18 cellular contexts compared by ENCODE assay signal in the genomic region with DNA sequence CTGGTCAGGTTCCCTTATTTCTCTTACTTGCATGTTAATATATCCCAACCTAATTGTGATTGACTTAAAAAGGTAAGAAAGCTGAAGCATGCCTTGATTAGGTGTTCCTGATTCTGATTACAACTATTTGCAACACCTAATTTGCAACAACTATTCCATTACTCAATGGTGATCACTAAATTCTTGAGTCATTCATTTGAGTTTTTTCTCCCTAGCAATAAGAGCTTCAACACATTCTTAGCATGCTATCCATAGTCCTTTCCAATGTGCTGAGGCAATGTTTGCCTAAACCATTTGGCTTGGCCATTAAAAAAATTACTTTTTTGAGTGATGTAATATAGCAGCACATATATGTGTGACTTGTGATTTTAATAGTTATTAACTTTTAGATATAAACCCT.
DNase-seq lines count a peak whose midpoint lies in the region; ATAC-seq and TF ChIP-seq lines count a peak whose summit lies in the region.
"Had no signal": no experiment of that assay in that cellular context is flagged by ENCODE, and none has a peak within 500 bp of the region (broad histone marks: within the 10 kb centered on the region; RNA-seq: fewer than 3 reads in every experiment).

No MANE protein-coding gene starts in this region.

- H3K4ac ChIP-seq in trophoblast cell (ENCODE audit: low read depth, low read length) = no peak overlapping the region

- H3K9me3 ChIP-seq in trophoblast cell (ENCODE audit: insufficient read depth, low read depth, low read length) (no peaks in the 10 kb centered on the region), left ventricle myocardium inferior (replicated peaks) (no peaks in the 10 kb centered on the region)
- H3K9me3 ChIP-seq: A549; BLaER1 treated with 17β-estradiol and CSF1 and Interleukin-3, amounts not matched to agents 10 nM and 100 nM; Caco-2 had no signal

- H3K27me3 ChIP-seq in GM23338 (ENCODE audit: insufficient read depth) = no peaks in the 10 kb centered on the region
- no peaks in the 10 kb centered on the region for H3K27me3 ChIP-seq in trophoblast cell (ENCODE audit: insufficient read depth, low read length)
- H3K27me3 ChIP-seq in left ventricle myocardium inferior (ENCODE audit: low read depth) = no peaks in the 10 kb centered on the region
- H3K27me3 ChIP-seq: BLaER1 treated with 17β-estradiol and CSF1 and Interleukin-3, amounts not matched to agents 10 nM and 100 nM had no signal

- H2BK120ac ChIP-seq in trophoblast cell (ENCODE audit: insufficient read depth, low read length, poor library complexity) = no peak overlapping the region

- no peak overlapping the region for H3K18ac ChIP-seq in trophoblast cell (ENCODE audit: low read length)

- H2AK5ac ChIP-seq in trophoblast cell (ENCODE audit: low read length) = no peak overlapping the region

- no peaks in the 10 kb centered on the region for H3K9me3 Mint-ChIP-seq in GM23338
- H3K9me3 Mint-ChIP-seq: CD4-positive, alpha-beta T cell had no signal

- no peak overlapping the region for H2BK5ac ChIP-seq in trophoblast cell (ENCODE audit: low read depth, low read length, poor library complexity)

- H3K79me1 ChIP-seq in trophoblast cell (ENCODE audit: low read length) = no peaks in the 10 kb centered on the region

- H3F3A ChIP-seq in GM23338 (replicated peaks; ENCODE audit: low read depth) = no peaks in the 10 kb centered on the region

- H3K27ac Mint-ChIP-seq in GM23338 = no peak overlapping the region
- H3K27ac Mint-ChIP-seq: B cell; CD4-positive, alpha-beta T cell; CD8-positive, alpha-beta T cell had no signal

- intact Hi-C loops in left ventricle myocardium inferior (cut with micrococcal nuclease) = no loop called here

- peaks cover 6% of the 10 kb centered on the region; the same call in 1 of the 3 replicates for H3K4me1 Mint-ChIP-seq in GM23338
- H3K4me1 Mint-ChIP-seq: B cell had no signal

- TF ChIP-seq CTCF in GM23338 (conservative IDR thresholded peaks at IDR 0.05; ENCODE audit: low read depth in 2 of 2) (no peak), epithelial cell of esophagus (IDR thresholded peaks at IDR 0.05; ENCODE audit: insufficient read depth, low read depth, low read length, missing control alignments) (no peak), left ventricle myocardium inferior (IDR thresholded peaks at IDR 0.05; ENCODE audit: borderline replicate concordance) (no peak)

- no peaks in the 10 kb centered on the region for H3K36me3 Mint-ChIP-seq in GM23338 (ENCODE audit: low read depth)
- H3K36me3 Mint-ChIP-seq: CD8-positive, alpha-beta T cell had no signal

- H3K4me3 Mint-ChIP-seq in GM23338 = no peak overlapping the region
- H3K4me3 Mint-ChIP-seq: B cell; CD4-positive, alpha-beta T cell; CD8-positive, alpha-beta T cell had no signal

- ATAC-seq in GM23338 = no peak
- ATAC-seq: A549; CD8-positive, alpha-beta T cell had no signal

- H4K20me1 ChIP-seq in GM23338 (replicated peaks; ENCODE audit: insufficient read depth) = no peaks in the 10 kb centered on the region
- H4K20me1 ChIP-seq: BLaER1 treated with 17β-estradiol and CSF1 and Interleukin-3, amounts not matched to agents 10 nM and 100 nM had no signal

- no peak overlapping the region for H4K8ac ChIP-seq in trophoblast cell (ENCODE audit: low read depth, low read length)

- H3K27me3 Mint-ChIP-seq in GM23338 (ENCODE audit: insufficient read depth, low read depth, poor library complexity) = peaks cover 2% of the 10 kb centered on the region
- H3K27me3 Mint-ChIP-seq: B cell; CD4-positive, alpha-beta T cell had no signal

- no peaks in the 10 kb centered on the region for H3K36me3 ChIP-seq in GM23338 (ENCODE audit: insufficient read depth)
- H3K36me3 ChIP-seq in trophoblast cell (ENCODE audit: control insufficient read depth in 1 of 2, insufficient read depth in 2 of 2, low read length in 2 of 2) = no peaks in the 10 kb centered on the region
- H3K36me3 ChIP-seq in left ventricle myocardium inferior = no peaks in the 10 kb centered on the region
- H3K36me3 ChIP-seq: BLaER1 treated with 17β-estradiol and CSF1 and Interleukin-3, amounts not matched to agents 10 nM and 100 nM had no signal

- H2AFZ ChIP-seq in GM23338 = no peak overlapping the region
- H2AFZ ChIP-seq in trophoblast cell (ENCODE audit: insufficient read depth, low read length, poor library complexity) = no peak overlapping the region

- H3K4me3 ChIP-seq in GM23338 = no peak overlapping the region
- H3K4me3 ChIP-seq in epithelial cell of esophagus (ENCODE audit: low read length) = no peak overlapping the region
- no peak overlapping the region for H3K4me3 ChIP-seq in trophoblast cell (ENCODE audit: low read depth, low read length)
- H3K4me3 ChIP-seq in left ventricle myocardium inferior = no peak overlapping the region
- H3K4me3 ChIP-seq: A549; BLaER1 treated with 17β-estradiol and CSF1 and Interleukin-3, amounts not matched to agents 10 nM and 100 nM had no signal

- H3K4me1 ChIP-seq in GM23338 (ENCODE audit: insufficient read depth) = no peaks in the 10 kb centered on the region
- H3K4me1 ChIP-seq in trophoblast cell (ENCODE audit: control insufficient read depth in 1 of 2, insufficient read depth in 2 of 2, low read length in 2 of 2) = no peaks in the 10 kb centered on the region
- no peaks in the 10 kb centered on the region for H3K4me1 ChIP-seq in left ventricle myocardium inferior
- H3K4me1 ChIP-seq: A549; BLaER1 treated with 17β-estradiol and CSF1 and Interleukin-3, amounts not matched to agents 10 nM and 100 nM; Caco-2 had no signal

- no peak overlapping the region for H3K23ac ChIP-seq in trophoblast cell (ENCODE audit: low read length)

- no peaks in the 10 kb centered on the region for H3K9me2 ChIP-seq in GM23338 (ENCODE audit: insufficient read depth)

- no peak overlapping the region for H3K4me2 ChIP-seq in GM23338
- no peak overlapping the region for H3K4me2 ChIP-seq in trophoblast cell (ENCODE audit: low read length)
- H3K4me2 ChIP-seq: A549; BLaER1 treated with 17β-estradiol and CSF1 and Interleukin-3, amounts not matched to agents 10 nM and 100 nM had no signal

- H4K91ac ChIP-seq in trophoblast cell (ENCODE audit: low read depth, low read length) = no peak overlapping the region

- H3K27ac ChIP-seq in GM23338 (ENCODE audit: low read depth) = no peak overlapping the region
- no peak overlapping the region for H3K27ac ChIP-seq in trophoblast cell (ENCODE audit: low read depth, low read length)
- no peak overlapping the region for H3K27ac ChIP-seq in left ventricle myocardium inferior (replicated peaks)
- H3K27ac ChIP-seq: 22Rv1; A549; BLaER1 treated with 17β-estradiol and CSF1 and Interleukin-3, amounts not matched to agents 10 nM and 100 nM; C4-2B had no signal

- H2BK12ac ChIP-seq in trophoblast cell (ENCODE audit: low read length) = no peak overlapping the region

- DNase-seq in GM23338 (ENCODE audit: low spot score) (peak; percentile 11), epithelial cell of esophagus (ENCODE audit: low read depth) (peak; percentile 27), trophoblast cell (peak; percentile 2 to 50), hypothalamus (lab: John Stamatoyannopoulos, UW) (no peak), left ventricle myocardium inferior (no peak)
- DNase-seq in stimulated activated naive CD4-positive, alpha-beta T cell (lab: John Stamatoyannopoulos, UW) = no peak
- DNase-seq: AML-193; Caco-2; Calu3; CD4-positive, alpha-beta T cell; CD8-positive, alpha-beta T cell; DMS79 treated with DMSO at 0.1 percent for 48 hours; GF-D8 had no signal

- H3K79me2 ChIP-seq in GM23338 (replicated peaks; ENCODE audit: insufficient read depth) = no peaks in the 10 kb centered on the region
- H3K79me2 ChIP-seq in trophoblast cell (ENCODE audit: control insufficient read depth, insufficient read depth, low read length, poor library complexity) = no peaks in the 10 kb centered on the region

- no peak overlapping the region for H3K9ac ChIP-seq in trophoblast cell (ENCODE audit: low read length)
- H3K9ac ChIP-seq: BLaER1 treated with 17β-estradiol and CSF1 and Interleukin-3, amounts not matched to agents 10 nM and 100 nM had no signal

- H3K14ac ChIP-seq in trophoblast cell (ENCODE audit: low read length) = no peak overlapping the region

- no peak overlapping the region for H4K12ac ChIP-seq in trophoblast cell (ENCODE audit: low read depth, low read length)

TF ChIP-seq in GM23338, 12 proteins besides CTCF, POLR2A, EP300 and RAD21 (continues in another document):
- TF ChIP-seq ZNF114 (CRISPR knock-in tag; IDR thresholded peaks at IDR 0.05) (no peak), EZH2phosphoT487 (IDR thresholded peaks at IDR 0.05; ENCODE audit: unreplicated experiment) (no peak), CREB1 (CRISPR knock-in tag; IDR thresholded peaks at IDR 0.05; ENCODE audit: low read depth) (no peak), STAT1 (IDR thresholded peaks at IDR 0.05; ENCODE audit: unreplicated experiment) (no peak), NANOG (IDR thresholded peaks at IDR 0.05; ENCODE audit: borderline replicate concordance) (no peak), ZNF331 (CRISPR knock-in tag; IDR thresholded peaks at IDR 0.05; ENCODE audit: low read depth) (no peak), POLR2AphosphoS5 (IDR thresholded peaks at IDR 0.05; ENCODE audit: low read depth) (no peak), EZH2 (IDR thresholded peaks at IDR 0.05; ENCODE audit: low read depth, unreplicated experiment) (no peak)
- TF ChIP-seq, protein P1, sequence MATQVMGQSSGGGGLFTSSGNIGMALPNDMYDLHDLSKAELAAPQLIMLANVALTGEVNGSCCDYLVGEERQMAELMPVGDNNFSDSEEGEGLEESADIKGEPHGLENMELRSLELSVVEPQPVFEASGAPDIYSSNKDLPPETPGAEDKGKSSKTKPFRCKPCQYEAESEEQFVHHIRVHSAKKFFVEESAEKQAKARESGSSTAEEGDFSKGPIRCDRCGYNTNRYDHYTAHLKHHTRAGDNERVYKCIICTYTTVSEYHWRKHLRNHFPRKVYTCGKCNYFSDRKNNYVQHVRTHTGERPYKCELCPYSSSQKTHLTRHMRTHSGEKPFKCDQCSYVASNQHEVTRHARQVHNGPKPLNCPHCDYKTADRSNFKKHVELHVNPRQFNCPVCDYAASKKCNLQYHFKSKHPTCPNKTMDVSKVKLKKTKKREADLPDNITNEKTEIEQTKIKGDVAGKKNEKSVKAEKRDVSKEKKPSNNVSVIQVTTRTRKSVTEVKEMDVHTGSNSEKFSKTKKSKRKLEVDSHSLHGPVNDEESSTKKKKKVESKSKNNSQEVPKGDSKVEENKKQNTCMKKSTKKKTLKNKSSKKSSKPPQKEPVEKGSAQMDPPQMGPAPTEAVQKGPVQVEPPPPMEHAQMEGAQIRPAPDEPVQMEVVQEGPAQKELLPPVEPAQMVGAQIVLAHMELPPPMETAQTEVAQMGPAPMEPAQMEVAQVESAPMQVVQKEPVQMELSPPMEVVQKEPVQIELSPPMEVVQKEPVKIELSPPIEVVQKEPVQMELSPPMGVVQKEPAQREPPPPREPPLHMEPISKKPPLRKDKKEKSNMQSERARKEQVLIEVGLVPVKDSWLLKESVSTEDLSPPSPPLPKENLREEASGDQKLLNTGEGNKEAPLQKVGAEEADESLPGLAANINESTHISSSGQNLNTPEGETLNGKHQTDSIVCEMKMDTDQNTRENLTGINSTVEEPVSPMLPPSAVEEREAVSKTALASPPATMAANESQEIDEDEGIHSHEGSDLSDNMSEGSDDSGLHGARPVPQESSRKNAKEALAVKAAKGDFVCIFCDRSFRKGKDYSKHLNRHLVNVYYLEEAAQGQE (IDR thresholded peaks at IDR 0.05; ENCODE audit: unreplicated experiment) = no peak

Comparison
In these comparisons a context has a peak if more than half of its experiments do, and no peak if none do; other contexts are left out.
1. DNase-seq: peak in GM23338 (single experiment), epithelial cell of esophagus (single experiment) and trophoblast cell (2 of 2); none in hypothalamus (0 of 51), stimulated activated naive CD4-positive, alpha-beta T cell (0 of 6) and left ventricle myocardium inferior (single experiment).